ENCODE assay signal across 11 cellular contexts in genomic region chr4:36414248-36414647, GRCh38.
A peak's percentile ranks its signal among the peaks of the same experiment; 100 is the strongest.
DNase-seq lines count a peak whose midpoint lies in the region; ATAC-seq, FAIRE-seq and TF ChIP-seq lines count a peak whose summit lies in the region.
"Had no signal": no experiment of that assay in that cellular context is flagged by ENCODE, and none has a peak within 500 bp of the region (broad histone marks: within the 10 kb centered on the region; RNA-seq: fewer than 3 reads in every experiment).

No MANE protein-coding gene starts in this region.

- H3K4me1 ChIP-seq in mucosa of descending colon (ENCODE audit: low read depth) = no peaks in the 10 kb centered on the region
- H3K4me1 ChIP-seq: BLaER1 treated with 17β-estradiol and CSF1 and Interleukin-3, amounts not matched to agents 10 nM and 100 nM had no signal

- TF ChIP-seq POLR2A in GM12892 (IDR thresholded peaks at IDR 0.05; ENCODE audit: low read depth, low read length) = no peak

- H3K36me3 ChIP-seq in mucosa of descending colon (ENCODE audit: low read depth) = no peaks in the 10 kb centered on the region
- H3K36me3 ChIP-seq: BLaER1 treated with 17β-estradiol and CSF1 and Interleukin-3, amounts not matched to agents 10 nM and 100 nM had no signal

- ATAC-seq in mucosa of descending colon (no peak), HG03439 (IDR thresholded peaks at IDR 0.05; ENCODE audit: unreplicated experiment) (no peak)

- FAIRE-seq in A204.1 (lab: Jason Lieb, UNC) (peak; percentile 29), GM12892 (lab: Jason Lieb, UNC) (peak; percentile 69)

- no peaks in the 10 kb centered on the region for H3K9me3 ChIP-seq in mucosa of descending colon

- intact Hi-C loops in mucosa of descending colon (cut with DNase I, micrococcal nuclease) (no loop called here), posterior vena cava (cut with DNase I) (loop anchor here in 1 of 2 donors (2.0 kb wide), 1 partner anchor 79 kb away; no protein-coding TSS in a partner anchor)

- DNase-seq in GM12892 (ENCODE audit: insufficient read length) (no peak), NCI-H524 (lab: John Stamatoyannopoulos, UW) (peak; percentile 18 to 39), fibroblast of pulmonary artery (ENCODE audit: low read depth) (peak; percentile 0), mucosa of descending colon (no peak), posterior vena cava (ENCODE audit: low spot score) (no peak)
- DNase-seq in effector CD4-positive, alpha-beta T cell = no peak
- DNase-seq: cerebellar nuclear complex, hypothalamus had no signal

- H3K4me3 ChIP-seq in fibroblast of pulmonary artery (replicated peaks; ENCODE audit: low read depth, low read length) (no peak overlapping the region), mucosa of descending colon (no peak overlapping the region)
- H3K4me3 ChIP-seq: BLaER1 treated with 17β-estradiol and CSF1 and Interleukin-3, amounts not matched to agents 10 nM and 100 nM had no signal

- TF ChIP-seq CTCF in fibroblast of pulmonary artery (IDR thresholded peaks at IDR 0.05; ENCODE audit: low read length, missing control alignments) (peak; percentile 14), mucosa of descending colon (IDR thresholded peaks at IDR 0.05) (no peak)

Comparison
In these comparisons a context has a peak if more than half of its experiments do, and no peak if none do; other contexts are left out.
1. DNase-seq: peak in NCI-H524 (2 of 2) and fibroblast of pulmonary artery (single experiment); none in GM12892 (single experiment), effector CD4-positive, alpha-beta T cell (single experiment), mucosa of descending colon (0 of 3) and posterior vena cava (single experiment).